ENCODE assay signal across 1 cellular context in the genomic region with DNA sequence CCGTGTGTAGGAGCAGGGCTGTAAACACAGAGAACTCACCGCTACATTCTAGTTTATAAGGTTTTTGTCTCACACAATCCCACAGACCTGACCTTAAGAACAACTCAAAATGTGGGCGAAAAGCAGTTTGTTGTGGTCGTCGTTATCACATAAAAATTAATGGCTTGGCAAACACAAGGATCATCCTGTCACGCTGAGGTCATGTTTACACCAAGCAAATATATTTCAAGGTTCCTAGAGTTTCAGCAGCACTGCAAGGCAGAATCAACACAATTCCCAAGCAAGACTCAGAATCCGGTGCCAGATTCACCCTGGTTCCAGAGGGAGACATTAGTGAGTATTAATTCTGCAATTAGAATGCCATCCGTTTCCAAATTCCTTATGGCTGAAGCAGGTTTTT.
TF ChIP-seq lines count a peak whose summit lies in the region.

No MANE protein-coding gene starts in this region.

TF ChIP-seq in HepG2, 621 proteins besides CTCF, POLR2A, EP300 and RAD21 (continued from another document and continues in another):
- TF ChIP-seq, protein P1, sequence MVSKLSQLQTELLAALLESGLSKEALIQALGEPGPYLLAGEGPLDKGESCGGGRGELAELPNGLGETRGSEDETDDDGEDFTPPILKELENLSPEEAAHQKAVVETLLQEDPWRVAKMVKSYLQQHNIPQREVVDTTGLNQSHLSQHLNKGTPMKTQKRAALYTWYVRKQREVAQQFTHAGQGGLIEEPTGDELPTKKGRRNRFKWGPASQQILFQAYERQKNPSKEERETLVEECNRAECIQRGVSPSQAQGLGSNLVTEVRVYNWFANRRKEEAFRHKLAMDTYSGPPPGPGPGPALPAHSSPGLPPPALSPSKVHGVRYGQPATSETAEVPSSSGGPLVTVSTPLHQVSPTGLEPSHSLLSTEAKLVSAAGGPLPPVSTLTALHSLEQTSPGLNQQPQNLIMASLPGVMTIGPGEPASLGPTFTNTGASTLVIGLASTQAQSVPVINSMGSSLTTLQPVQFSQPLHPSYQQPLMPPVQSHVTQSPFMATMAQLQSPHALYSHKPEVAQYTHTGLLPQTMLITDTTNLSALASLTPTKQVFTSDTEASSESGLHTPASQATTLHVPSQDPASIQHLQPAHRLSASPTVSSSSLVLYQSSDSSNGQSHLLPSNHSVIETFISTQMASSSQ (IDR thresholded peaks at IDR 0.05; ENCODE audit: low read depth), result peak; percentile 51; the same call in 1 of the 2 replicates
- TF ChIP-seq, protein P1 (CRISPR knock-in tag; IDR thresholded peaks at IDR 0.05; ENCODE audit: borderline replicate concordance), result peak; percentile 57; the same call in 1 of the 2 replicates
- TF ChIP-seq GATAD2A (CRISPR knock-in tag; IDR thresholded peaks at IDR 0.05), result peak; percentile 86
- no peak for TF ChIP-seq CHD4 (IDR thresholded peaks at IDR 0.05; ENCODE audit: borderline replicate concordance, low read length)
- TF ChIP-seq, protein P2, sequence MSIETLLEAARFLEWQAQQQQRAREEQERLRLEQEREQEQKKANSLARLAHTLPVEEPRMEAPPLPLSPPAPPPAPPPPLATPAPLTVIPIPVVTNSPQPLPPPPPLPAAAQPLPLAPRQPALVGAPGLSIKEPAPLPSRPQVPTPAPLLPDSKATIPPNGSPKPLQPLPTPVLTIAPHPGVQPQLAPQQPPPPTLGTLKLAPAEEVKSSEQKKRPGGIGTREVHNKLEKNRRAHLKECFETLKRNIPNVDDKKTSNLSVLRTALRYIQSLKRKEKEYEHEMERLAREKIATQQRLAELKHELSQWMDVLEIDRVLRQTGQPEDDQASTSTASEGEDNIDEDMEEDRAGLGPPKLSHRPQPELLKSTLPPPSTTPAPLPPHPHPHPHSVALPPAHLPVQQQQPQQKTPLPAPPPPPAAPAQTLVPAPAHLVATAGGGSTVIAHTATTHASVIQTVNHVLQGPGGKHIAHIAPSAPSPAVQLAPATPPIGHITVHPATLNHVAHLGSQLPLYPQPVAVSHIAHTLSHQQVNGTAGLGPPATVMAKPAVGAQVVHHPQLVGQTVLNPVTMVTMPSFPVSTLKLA (IDR thresholded peaks at IDR 0.05), result no peak
- TF ChIP-seq HOXD1 (CRISPR knock-in tag; IDR thresholded peaks at IDR 0.05), result 0 out of 2 replicates have a peak, but pooled peaks have one; percentile 40
- TF ChIP-seq NFIC (IDR thresholded peaks at IDR 0.05; ENCODE audit: low read length), result 0 out of 2 replicates have a peak, but pooled peaks have one; percentile 48
- TF ChIP-seq SETDB1 (CRISPR knock-in tag; IDR thresholded peaks at IDR 0.05; ENCODE audit: borderline replicate concordance), result no peak
- TF ChIP-seq LCORL (IDR thresholded peaks at IDR 0.05), result no peak
- peak; percentile 37; the same call in 1 of the 2 replicates for TF ChIP-seq LCORL (CRISPR knock-in tag; IDR thresholded peaks at IDR 0.05)
- TF ChIP-seq ZNF513 (CRISPR knock-in tag; conservative IDR thresholded peaks at IDR 0.05), result no peak
- no peak for TF ChIP-seq ZKSCAN8 (CRISPR knock-in tag; IDR thresholded peaks at IDR 0.05; ENCODE audit: borderline replicate concordance)
- no peak for TF ChIP-seq FOXP1 (IDR thresholded peaks at IDR 0.05)
- TF ChIP-seq FOXP1 (CRISPR knock-in tag; IDR thresholded peaks at IDR 0.05), result peak; percentile 85
- no peak for TF ChIP-seq TAF15 (IDR thresholded peaks at IDR 0.05; ENCODE audit: low read depth, low read length, poor library complexity, severe bottlenecking)
- TF ChIP-seq CREB1 (IDR thresholded peaks at IDR 0.05), result no peak
- 0 out of 2 replicates have a peak, but pooled peaks have one; percentile 29 for TF ChIP-seq CREB1 (CRISPR knock-in tag; IDR thresholded peaks at IDR 0.05)
- no peak for TF ChIP-seq ZNF576 (CRISPR knock-in tag; IDR thresholded peaks at IDR 0.05)
- TF ChIP-seq, protein P3, sequence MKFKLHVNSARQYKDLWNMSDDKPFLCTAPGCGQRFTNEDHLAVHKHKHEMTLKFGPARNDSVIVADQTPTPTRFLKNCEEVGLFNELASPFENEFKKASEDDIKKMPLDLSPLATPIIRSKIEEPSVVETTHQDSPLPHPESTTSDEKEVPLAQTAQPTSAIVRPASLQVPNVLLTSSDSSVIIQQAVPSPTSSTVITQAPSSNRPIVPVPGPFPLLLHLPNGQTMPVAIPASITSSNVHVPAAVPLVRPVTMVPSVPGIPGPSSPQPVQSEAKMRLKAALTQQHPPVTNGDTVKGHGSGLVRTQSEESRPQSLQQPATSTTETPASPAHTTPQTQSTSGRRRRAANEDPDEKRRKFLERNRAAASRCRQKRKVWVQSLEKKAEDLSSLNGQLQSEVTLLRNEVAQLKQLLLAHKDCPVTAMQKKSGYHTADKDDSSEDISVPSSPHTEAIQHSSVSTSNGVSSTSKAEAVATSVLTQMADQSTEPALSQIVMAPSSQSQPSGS (CRISPR knock-in tag; IDR thresholded peaks at IDR 0.05), result peak; percentile 72; the same call in 1 of the 2 replicates
- no peak for TF ChIP-seq NFRKB (IDR thresholded peaks at IDR 0.05)
- TF ChIP-seq SP5 (CRISPR knock-in tag; IDR thresholded peaks at IDR 0.05; ENCODE audit: borderline replicate concordance, low read depth), result peak; percentile 57; the same call in 1 of the 2 replicates
- no peak for TF ChIP-seq ZNF720 (CRISPR knock-in tag; IDR thresholded peaks at IDR 0.05)
- TF ChIP-seq SRY (CRISPR knock-in tag; IDR thresholded peaks at IDR 0.05), result no peak
- TF ChIP-seq NR2F6 (IDR thresholded peaks at IDR 0.05), result peak; percentile 97
- peak; percentile 94 for TF ChIP-seq NR2F6 (CRISPR knock-in tag; IDR thresholded peaks at IDR 0.05)
- TF ChIP-seq DR1 (CRISPR knock-in tag; IDR thresholded peaks at IDR 0.05), result no peak
- no peak for TF ChIP-seq ZNF672 (CRISPR knock-in tag; IDR thresholded peaks at IDR 0.05)
- no peak for TF ChIP-seq ZNF768 (CRISPR knock-in tag; IDR thresholded peaks at IDR 0.05)
- peak; percentile 58; the same call in 1 of the 2 replicates for TF ChIP-seq PAXIP1 (CRISPR knock-in tag; conservative IDR thresholded peaks at IDR 0.05)
- TF ChIP-seq TCF7L2 (IDR thresholded peaks at IDR 0.05; ENCODE audit: low read depth, low read length), result peak; percentile 31; the same call in 1 of the 2 replicates
- no peak for TF ChIP-seq ZNF713 (CRISPR knock-in tag; IDR thresholded peaks at IDR 0.05)
- peak; percentile 40; the same call in 1 of the 2 replicates for TF ChIP-seq CREM (IDR thresholded peaks at IDR 0.05)
- no peak for TF ChIP-seq CREM (CRISPR knock-in tag; IDR thresholded peaks at IDR 0.05)
- TF ChIP-seq ISL2 (CRISPR knock-in tag; IDR thresholded peaks at IDR 0.05), result peak; percentile 90
- TF ChIP-seq ZNF33B (CRISPR knock-in tag; IDR thresholded peaks at IDR 0.05), result no peak
- no peak for TF ChIP-seq RFX1 (IDR thresholded peaks at IDR 0.05)
- peak; percentile 83 for TF ChIP-seq PITX1 (CRISPR knock-in tag; IDR thresholded peaks at IDR 0.05)
- TF ChIP-seq ATF1 (CRISPR knock-in tag; IDR thresholded peaks at IDR 0.05), result peak; percentile 37; the same call in 1 of the 2 replicates
- TF ChIP-seq ZNF142 (CRISPR knock-in tag; IDR thresholded peaks at IDR 0.05), result no peak
- no peak for TF ChIP-seq ZNF550 (CRISPR knock-in tag; IDR thresholded peaks at IDR 0.05; ENCODE audit: borderline replicate concordance)
- peak; percentile 56; the same call in 1 of the 2 replicates for TF ChIP-seq SMYD3 (CRISPR knock-in tag; IDR thresholded peaks at IDR 0.05)
- TF ChIP-seq HNF4G (IDR thresholded peaks at IDR 0.05; ENCODE audit: borderline replicate concordance, low read depth, low read length), result peak; percentile 29; the same call in 1 of the 2 replicates
- TF ChIP-seq HNF4G (CRISPR knock-in tag; IDR thresholded peaks at IDR 0.05; ENCODE audit: borderline replicate concordance, low read depth), result no peak
